ENCODE assay signal across 2 cellular contexts in genomic region chr11:117180020-117180419, GRCh38.
TF ChIP-seq lines count a peak whose summit lies in the region.

No MANE protein-coding gene starts in this region.

TF ChIP-seq in SK-N-SH, 30 proteins besides CTCF, POLR2A, EP300 and RAD21 (continued from another document):
- no peak for TF ChIP-seq REST (IDR thresholded peaks at IDR 0.05; ENCODE audit: low read depth, low read length)
- no peak for TF ChIP-seq JUND (IDR thresholded peaks at IDR 0.05)
- no peak for TF ChIP-seq FOXM1 (IDR thresholded peaks at IDR 0.05; ENCODE audit: low read depth)
- no peak for TF ChIP-seq SIN3A (IDR thresholded peaks at IDR 0.05; ENCODE audit: borderline replicate concordance, low read depth, low read length)
- no peak for TF ChIP-seq MAX (IDR thresholded peaks at IDR 0.05; ENCODE audit: low read depth)

TF ChIP-seq in SK-N-SH treated with all-trans-retinoic acid at 6 μM for 48 hours, 23 proteins besides CTCF, POLR2A, EP300 and RAD21 (continued from another document):
- TF ChIP-seq TSHZ2 (CRISPR knock-in tag; IDR thresholded peaks at IDR 0.05), result no peak
TF ChIP-seq in SK-N-SH treated with all-trans-retinoic acid at 6 μM for 48 hours: peak in this region for 0.
